Comparison of ENCODE assay signal across 34 cellular contexts in the genomic region with DNA sequence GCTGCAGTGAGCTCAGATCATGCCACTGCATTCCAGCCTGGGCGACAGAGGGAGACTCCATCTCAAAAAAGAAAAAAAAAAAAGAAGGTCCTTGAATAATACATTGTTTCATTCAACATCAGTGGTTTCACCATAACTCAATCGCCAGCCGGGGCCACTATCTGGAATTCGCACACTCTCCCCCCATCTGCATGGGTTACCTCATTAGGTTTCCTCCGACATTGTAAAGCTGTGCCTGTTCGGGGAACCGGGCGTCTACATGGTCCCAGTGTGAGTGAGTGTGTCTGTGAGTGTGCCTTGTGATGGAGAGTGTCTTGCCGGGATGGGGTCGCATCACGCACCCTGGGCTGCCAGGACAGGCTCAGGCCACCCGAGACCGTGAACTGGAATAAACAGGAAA.
"Had no signal": no experiment of that assay in that cellular context is flagged by ENCODE, and none has a peak within 500 bp of the region (broad histone marks: within the 10 kb centered on the region; RNA-seq: fewer than 3 reads in every experiment).

No MANE protein-coding gene starts in this region.

- H3K4me1 ChIP-seq: breast epithelium had no signal

- H3K9me3 ChIP-seq: adrenal gland, body of pancreas, breast epithelium had no signal

- H3K27me3 Mint-ChIP-seq: activated CD4-positive, alpha-beta memory T cell treated with anti-CD3 and anti-CD28 coated beads for 36 hours; activated CD4-positive, alpha-beta T cell treated with anti-CD3 and anti-CD28 coated beads, Interleukin-2, amount 10 ng/mL, durations not matched to agents 24 days and 14 days; activated CD8-positive, alpha-beta T cell treated with anti-CD3 and anti-CD28 coated beads for 36 hours; activated naive CD8-positive, alpha-beta T cell treated with anti-CD3 and anti-CD28 coated beads for 36 hours had no signal

- H3K36me3 ChIP-seq: adrenal gland, brain microvascular endothelial cell, breast epithelium had no signal

- H3K36me3 Mint-ChIP-seq: activated CD4-positive, alpha-beta memory T cell treated with anti-CD3 and anti-CD28 coated beads for 36 hours; activated naive CD4-positive, alpha-beta T cell treated with anti-CD3 and anti-CD28 coated beads, Interleukin-2, amount 50 U/mL, for 72 hours; activated naive CD8-positive, alpha-beta T cell treated with anti-CD3 and anti-CD28 coated beads for 36 hours had no signal

- H3K9me3 Mint-ChIP-seq: activated B cell treated with CpG ODN at 0.5 μM for 24 hours; activated CD4-positive, alpha-beta memory T cell treated with anti-CD3 and anti-CD28 coated beads for 36 hours; activated CD4-positive, alpha-beta T cell treated with anti-CD3 and anti-CD28 coated beads, Interleukin-2, amount 10 ng/mL, durations not matched to agents 24 days and 14 days; activated CD8-positive, alpha-beta T cell treated with anti-CD3 and anti-CD28 coated beads for 36 hours; activated naive CD4-positive, alpha-beta T cell treated with anti-CD3 and anti-CD28 coated beads for 36 hours; activated naive CD4-positive, alpha-beta T cell treated with anti-CD3 and anti-CD28 coated beads, Interleukin-2, amount 50 U/mL, for 72 hours; activated naive CD8-positive, alpha-beta T cell treated with anti-CD3 and anti-CD28 coated beads for 36 hours; activated T-cell treated with anti-CD3 and anti-CD28 coated beads, Interleukin-2, amount 50 U/mL, for 4 hours; activated T-cell treated with anti-CD3 and anti-CD28 coated beads, Interleukin-2, amount 50 U/mL, for 72 hours; activated T-helper 1 cell treated with anti-CD3 and anti-CD28 coated beads, Interleukin-12 subunit alpha, Interleukin-12 subunit beta, Interleukin-2, Interleukin-4 antibody, amounts not matched to agents 30 ng/mL and 10 ng/mL and 1 ng/mL, durations not matched to agents 14 hours and 24 hours and 36 hours; activated T-helper 17 cell treated with anti-CD3 and anti-CD28 coated beads, Interleukin-2, amount 50 U/mL, for 72 hours; T-helper 1 cell treated with Interleukin-12 subunit alpha and Interleukin-12 subunit beta and Interleukin-4 antibody, amounts not matched to agents 30 μg/mL and 1 μg/mL, for 36 hours; T-helper 2 cell treated with Interferon-gamma antibody and Interleukin-4, amounts not matched to agents 5 μg/mL and 100 μg/mL, for 36 hours had no signal

- H3K4me3 ChIP-seq: adrenal gland, body of pancreas, breast epithelium had no signal

- H3K4me1 Mint-ChIP-seq: activated B cell treated with CpG ODN at 0.5 μM for 24 hours; activated T-helper 17 cell treated with anti-CD3 and anti-CD28 coated beads, Interleukin-2, amount 50 U/mL, for 72 hours had no signal

- H3K27me3 ChIP-seq: adrenal gland, body of pancreas, brain microvascular endothelial cell, breast epithelium had no signal

- ATAC-seq: activated CD8-positive, alpha-beta T cell treated with anti-CD3 and anti-CD28 coated beads for 36 hours; activated naive CD4-positive, alpha-beta T cell treated with anti-CD3 and anti-CD28 coated beads, Interleukin-2, amount 50 U/mL, for 72 hours; activated T-cell treated with anti-CD3 and anti-CD28 coated beads, Interleukin-2, amount 50 U/mL, for 4 hours; activated T-cell treated with anti-CD3 and anti-CD28 coated beads, Interleukin-2, amount 50 U/mL, for 72 hours; activated T-helper 17 cell treated with anti-CD3 and anti-CD28 coated beads, Interleukin-2, amount 50 U/mL, for 72 hours; body of pancreas had no signal

- H3K27ac ChIP-seq: adrenal gland, body of pancreas, brain microvascular endothelial cell, breast epithelium, VCaP had no signal

- H3K27ac Mint-ChIP-seq: activated B cell treated with CpG ODN at 0.5 μM for 24 hours; activated CD4-positive, alpha-beta memory T cell treated with anti-CD3 and anti-CD28 coated beads for 36 hours; activated CD4-positive, alpha-beta T cell treated with anti-CD3 and anti-CD28 coated beads, Interleukin-2, amount 10 ng/mL, durations not matched to agents 24 days and 14 days; activated CD8-positive, alpha-beta T cell treated with anti-CD3 and anti-CD28 coated beads for 36 hours; activated naive CD4-positive, alpha-beta T cell treated with anti-CD3 and anti-CD28 coated beads for 36 hours; activated naive CD4-positive, alpha-beta T cell treated with anti-CD3 and anti-CD28 coated beads, Interleukin-2, amount 50 U/mL, for 72 hours; activated naive CD8-positive, alpha-beta T cell treated with anti-CD3 and anti-CD28 coated beads for 36 hours; activated T-cell treated with anti-CD3 and anti-CD28 coated beads, Interleukin-2, amount 50 U/mL, for 72 hours; activated T-helper 1 cell treated with anti-CD3 and anti-CD28 coated beads, Interleukin-12 subunit alpha, Interleukin-12 subunit beta, Interleukin-2, Interleukin-4 antibody, amounts not matched to agents 30 ng/mL and 10 ng/mL and 1 ng/mL, durations not matched to agents 14 hours and 24 hours and 36 hours; activated T-helper 17 cell treated with anti-CD3 and anti-CD28 coated beads, Interleukin-2, amount 50 U/mL, for 72 hours; T-helper 1 cell treated with Interleukin-12 subunit alpha and Interleukin-12 subunit beta and Interleukin-4 antibody, amounts not matched to agents 30 μg/mL and 1 μg/mL, for 36 hours; T-helper 2 cell treated with Interferon-gamma antibody and Interleukin-4, amounts not matched to agents 5 μg/mL and 100 μg/mL, for 36 hours had no signal

- H3K4me3 Mint-ChIP-seq: activated B cell treated with CpG ODN at 0.5 μM for 24 hours; activated CD4-positive, alpha-beta memory T cell treated with anti-CD3 and anti-CD28 coated beads for 36 hours; activated CD4-positive, alpha-beta T cell treated with anti-CD3 and anti-CD28 coated beads, Interleukin-2, amount 10 ng/mL, durations not matched to agents 24 days and 14 days; activated CD8-positive, alpha-beta T cell treated with anti-CD3 and anti-CD28 coated beads for 36 hours; activated naive CD4-positive, alpha-beta T cell treated with anti-CD3 and anti-CD28 coated beads for 36 hours; activated naive CD8-positive, alpha-beta T cell treated with anti-CD3 and anti-CD28 coated beads for 36 hours; activated T-cell treated with anti-CD3 and anti-CD28 coated beads, Interleukin-2, amount 50 U/mL, for 4 hours; activated T-cell treated with anti-CD3 and anti-CD28 coated beads, Interleukin-2, amount 50 U/mL, for 72 hours; activated T-helper 1 cell treated with anti-CD3 and anti-CD28 coated beads, Interleukin-12 subunit alpha, Interleukin-12 subunit beta, Interleukin-2, Interleukin-4 antibody, amounts not matched to agents 30 ng/mL and 10 ng/mL and 1 ng/mL, durations not matched to agents 14 hours and 24 hours and 36 hours; activated T-helper 17 cell treated with anti-CD3 and anti-CD28 coated beads, Interleukin-2, amount 50 U/mL, for 72 hours; T-helper 1 cell treated with Interleukin-12 subunit alpha and Interleukin-12 subunit beta and Interleukin-4 antibody, amounts not matched to agents 30 μg/mL and 1 μg/mL, for 36 hours; T-helper 2 cell treated with Interferon-gamma antibody and Interleukin-4, amounts not matched to agents 5 μg/mL and 100 μg/mL, for 36 hours had no signal

- DNase-seq: activated B cell treated with CpG ODN at 0.5 μM for 24 hours; activated CD4-positive, alpha-beta memory T cell treated with anti-CD3 and anti-CD28 coated beads for 36 hours; activated CD4-positive, alpha-beta T cell treated with anti-CD3 and anti-CD28 coated beads for 4 hours; activated CD4-positive, alpha-beta T cell treated with anti-CD3 and anti-CD28 coated beads, Interleukin-2, amount 10 ng/mL, durations not matched to agents 24 days and 14 days; activated CD4-positive, alpha-beta T cell treated with anti-CD3 and anti-CD28 coated beads, Interleukin-2, amount 50 U/mL, for 1 hour; activated CD4-positive, alpha-beta T cell treated with anti-CD3 and anti-CD28 coated beads, Interleukin-2, amount 50 U/mL, for 4 hours; activated CD4-positive, CD25-positive, alpha-beta regulatory T cell treated with anti-CD3 and anti-CD28 coated beads, Interleukin-2, amount 50 U/mL, for 72 hours; activated CD8-positive, alpha-beta memory T cell treated with anti-CD3 and anti-CD28 coated beads, Interleukin-2, amount 50 U/mL, for 4 hours; activated CD8-positive, alpha-beta T cell treated with anti-CD3 and anti-CD28 coated beads for 36 hours; activated effector memory CD4-positive, alpha-beta T cell treated with anti-CD3 and anti-CD28 coated beads, Interleukin-2, amount 50 U/mL, for 16 hours; activated gamma-delta T cell treated with Interleukin-2 at 50 U/mL for 16 hours; activated naive CD4-positive, alpha-beta T cell; activated naive CD4-positive, alpha-beta T cell treated with anti-CD3 and anti-CD28 coated beads for 36 hours; activated naive CD4-positive, alpha-beta T cell treated with anti-CD3 and anti-CD28 coated beads, Interleukin-2, amount 50 U/mL, for 16 hours; activated naive CD8-positive, alpha-beta T cell treated with anti-CD3 and anti-CD28 coated beads for 36 hours; activated T-cell treated with anti-CD3 and anti-CD28 coated beads for 4 hours; activated T-cell treated with anti-CD3 and anti-CD28 coated beads, Interleukin-2, amount 50 U/mL, for 1 hour; activated T-cell treated with anti-CD3 and anti-CD28 coated beads, Interleukin-2, amount 50 U/mL, for 4 hours; activated T-cell treated with anti-CD3 and anti-CD28 coated beads, Interleukin-2, amount 50 U/mL, for 72 hours; amniotic stem cell; aorta; body of pancreas; brain microvascular endothelial cell; central memory CD4-positive, alpha-beta T cell; T-helper 2 cell; T-helper 9 cell had no signal
